9 cellular contexts compared by ENCODE assay signal in the genomic region with DNA sequence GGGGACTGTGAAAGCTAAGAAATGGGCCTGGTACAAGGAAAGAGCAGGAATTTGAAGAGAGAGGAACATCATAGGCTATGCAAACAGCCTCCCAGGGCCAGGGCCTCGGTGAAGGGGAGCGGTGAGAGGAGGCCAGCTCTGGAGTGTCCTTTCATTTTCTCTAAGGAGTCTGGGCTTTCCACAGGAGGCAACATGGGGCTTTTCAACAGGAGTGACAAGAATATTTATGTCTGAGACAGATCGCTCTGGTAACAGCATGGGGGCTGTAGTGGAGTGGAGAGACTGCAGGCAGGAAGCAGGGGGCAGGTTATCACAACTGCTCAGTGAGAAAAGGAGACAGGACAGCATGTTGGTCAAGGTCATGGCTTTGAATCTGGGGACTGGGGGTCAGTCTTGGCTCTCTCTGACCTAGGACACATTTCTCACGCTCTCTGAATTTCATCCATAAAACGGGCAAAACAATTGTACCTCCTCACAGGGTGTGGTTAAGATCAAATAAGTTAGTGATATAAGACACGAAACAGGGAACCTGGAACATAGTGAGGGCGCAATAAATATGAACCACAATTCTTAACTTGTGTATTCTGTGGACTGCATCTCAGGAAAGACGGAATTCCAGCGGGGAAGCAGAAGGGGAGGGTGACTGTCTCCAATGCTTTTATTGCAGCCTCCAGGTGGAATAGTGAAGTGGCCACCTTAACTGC. TPM values are rescaled to one million over a fixed set of nuclear protein-coding genes. Genes with fewer than 3 reads are reported as not detected.
A peak's percentile ranks its signal among the peaks of the same experiment; 100 is the strongest.
DNase-seq lines count a peak whose midpoint lies in the region.
"Had no signal": no experiment of that assay in that cellular context is flagged by ENCODE, and none has a peak within 500 bp of the region (broad histone marks: within the 10 kb centered on the region; RNA-seq: fewer than 3 reads in every experiment).

No MANE protein-coding gene starts in this region.

- no peak overlapping the region for H2BK12ac ChIP-seq in neuronal stem cell (ENCODE audit: low read length)

- H3K4me3 ChIP-seq in CD8-positive, alpha-beta memory T cell (ENCODE audit: low read length) = no peak overlapping the region
- no peak overlapping the region for H3K4me3 ChIP-seq in SJCRH30
- no peak overlapping the region for H3K4me3 ChIP-seq in esophagus (ENCODE audit: low read depth in 1 of 2, low read length in 2 of 2)
- no peak overlapping the region for H3K4me3 ChIP-seq in neuronal stem cell (ENCODE audit: low read length in 2 of 2)

- no peak overlapping the region for H4K91ac ChIP-seq in neuronal stem cell (ENCODE audit: low read depth, low read length, poor library complexity)

- no peak overlapping the region for H3K4me3 Mint-ChIP-seq in CD8-positive, alpha-beta memory T cell
- H3K4me3 Mint-ChIP-seq: stimulated activated naive B cell treated with anti-CD40 and anti-IgM and Interleukin-4, amounts not matched to agents 10 μg/mL and 1 μg/mL and 100 μg/mL, for 72 hours had no signal

- H2BK120ac ChIP-seq in neuronal stem cell (ENCODE audit: low read depth, low read length) = peak overlapping the region; percentile 29

- H3K4me1 Mint-ChIP-seq in CD8-positive, alpha-beta memory T cell = peaks cover 4 to 16% (median 6%) of the 10 kb centered on the region in 3 donors

- no peaks in the 10 kb centered on the region for H3K9me3 ChIP-seq in CD8-positive, alpha-beta memory T cell (ENCODE audit: low read length)
- H3K9me3 ChIP-seq in SJCRH30 (replicated peaks) (no peaks in the 10 kb centered on the region), esophagus (ENCODE audit: control insufficient read depth in 2 of 2, insufficient read depth in 1 of 2, low read depth in 1 of 2, low read length in 1 of 2) (no peaks in the 10 kb centered on the region), neuronal stem cell (replicated peaks in 1 of 2; ENCODE audit: control insufficient read depth in 2 of 2, insufficient read depth in 1 of 2, low read depth in 1 of 2, low read length in 2 of 2) (no peaks in the 10 kb centered on the region)

- no peak overlapping the region for H3K4me2 ChIP-seq in neuronal stem cell (ENCODE audit: insufficient read depth, low read length, poor library complexity, severe bottlenecking)

- H3K79me1 ChIP-seq in neuronal stem cell (ENCODE audit: low read depth, low read length) = no peaks in the 10 kb centered on the region

- H2BK5ac ChIP-seq in neuronal stem cell (ENCODE audit: low read length) = peak overlapping the region; percentile 61

- POLR2A ChIA-PET in CD8-positive, alpha-beta memory T cell (lab: Charles Lee) = no interaction called here

- 78 to 79% methylated on average over 9 of the region's 9 CpGs for WGBS in esophagus, 2 donors
- no CpG with 5 or more reads among the region's 9 CpGs for WGBS in neuronal stem cell (ENCODE audit: extremely low coverage in 2 of 2, insufficient read length in 2 of 2, insufficient replicate concordance in 1 of 2), 2 donors

- H3K18ac ChIP-seq in neuronal stem cell (ENCODE audit: low read length) = peak overlapping the region; percentile 86

- peak overlapping the region in 3 of 8 donors; percentile 26 to 77 (median 42) for H3K27ac Mint-ChIP-seq in CD8-positive, alpha-beta memory T cell
- H3K27ac Mint-ChIP-seq: stimulated activated naive B cell treated with anti-CD40 and anti-IgM and Interleukin-4, amounts not matched to agents 10 μg/mL and 1 μg/mL and 100 μg/mL, for 72 hours had no signal

- H3K4ac ChIP-seq in neuronal stem cell (ENCODE audit: low read length) = peak overlapping the region; percentile 37

- H3K4me1 ChIP-seq in CD8-positive, alpha-beta memory T cell (ENCODE audit: insufficient read depth, low read length) = no peaks in the 10 kb centered on the region
- peaks cover 47% of the 10 kb centered on the region for H3K4me1 ChIP-seq in SJCRH30
- H3K4me1 ChIP-seq in esophagus (ENCODE audit: control insufficient read depth in 2 of 2, insufficient read depth in 2 of 2, low read length in 1 of 2) = peaks cover 8% of the 10 kb centered on the region in 2 donors
- H3K4me1 ChIP-seq in neuronal stem cell (ENCODE audit: control insufficient read depth in 2 of 2, insufficient read depth in 1 of 2, low read depth in 1 of 2, low read length in 2 of 2) = peaks cover 23 to 25% of the 10 kb centered on the region in 2 donors

- H3K27ac ChIP-seq in CD8-positive, alpha-beta memory T cell (ENCODE audit: low read depth, low read length) = peak overlapping the region; percentile 9
- peak overlapping the region; percentile 56; the same call in 1 of the 2 replicates for H3K27ac ChIP-seq in SJCRH30
- peak overlapping the region; percentile 88 to 93 for H3K27ac ChIP-seq in esophagus (ENCODE audit: low read depth in 2 of 2, low read length in 1 of 2)
- peak overlapping the region; percentile 97 for H3K27ac ChIP-seq in neuronal stem cell (replicated peaks; ENCODE audit: low read length)

- H2AK5ac ChIP-seq in neuronal stem cell (ENCODE audit: low read depth, low read length) = peak overlapping the region; percentile 8

- no peaks in the 10 kb centered on the region for H3K27me3 ChIP-seq in CD8-positive, alpha-beta memory T cell (ENCODE audit: insufficient read depth, low read length, poor library complexity, severe bottlenecking)
- no peaks in the 10 kb centered on the region for H3K27me3 ChIP-seq in SJCRH30
- H3K27me3 ChIP-seq in esophagus (ENCODE audit: control insufficient read depth in 1 of 2, insufficient read depth in 2 of 2, low read length in 2 of 2) = no peaks in the 10 kb centered on the region
- H3K27me3 ChIP-seq in neuronal stem cell (ENCODE audit: control insufficient read depth in 3 of 3, insufficient read depth in 3 of 3, low read depth in 1 of 3, low read length in 3 of 3) = no peaks in the 10 kb centered on the region

- CTCF ChIA-PET in CD8-positive, alpha-beta memory T cell (lab: Charles Lee) = no interaction called here

- no peak overlapping the region for H3K9ac ChIP-seq in neuronal stem cell (ENCODE audit: low read depth, low read length, poor library complexity)

- H3K23ac ChIP-seq in neuronal stem cell (ENCODE audit: low read depth, low read length, poor library complexity) = no peak overlapping the region

- H2BK15ac ChIP-seq in neuronal stem cell (ENCODE audit: low read length) = peak overlapping the region; percentile 8

- H3K36me3 Mint-ChIP-seq in CD8-positive, alpha-beta memory T cell = peaks cover 0 to 7% (median 2%) of the 10 kb centered on the region in 3 donors

- no peaks in the 10 kb centered on the region for H3K27me3 Mint-ChIP-seq in CD8-positive, alpha-beta memory T cell
- H3K27me3 Mint-ChIP-seq: stimulated activated naive B cell treated with anti-CD40 and anti-IgM and Interleukin-4, amounts not matched to agents 10 μg/mL and 1 μg/mL and 100 μg/mL, for 72 hours had no signal

- H3K36me3 ChIP-seq in CD8-positive, alpha-beta memory T cell (ENCODE audit: insufficient read depth, low read length) = no peaks in the 10 kb centered on the region
- H3K36me3 ChIP-seq in SJCRH30 (no peaks in the 10 kb centered on the region), esophagus (ENCODE audit: control insufficient read depth in 2 of 2, insufficient read depth in 2 of 2, low read length in 1 of 2) (no peaks in the 10 kb centered on the region), neuronal stem cell (replicated peaks in 1 of 2; ENCODE audit: control insufficient read depth in 2 of 2, insufficient read depth in 2 of 2, low read length in 2 of 2) (no peaks in the 10 kb centered on the region)

- DNase-seq in CD8-positive, alpha-beta memory T cell = no peak
- DNase-seq in SJCRH30 = no peak
- no peak for DNase-seq in neuronal stem cell (ENCODE audit: low spot score)
- no peak for DNase-seq in NCI-H524 treated with DMSO at 0.1 percent for 48 hours (lab: John Stamatoyannopoulos, UW)
- no peak for DNase-seq in occipital lobe (lab: John Stamatoyannopoulos, UW)
- DNase-seq in ureter (ENCODE audit: low spot score) = no peak
- no peak for DNase-seq in dermis blood vessel endothelial cell
- DNase-seq: stimulated activated naive B cell treated with anti-CD40 and anti-IgM and Interleukin-4, amounts not matched to agents 10 μg/mL and 1 μg/mL and 100 μg/mL, for 72 hours had no signal

- H2AFZ ChIP-seq in neuronal stem cell (ENCODE audit: low read length) = peak overlapping the region; percentile 66

- peak overlapping the region; percentile 12 for H3K14ac ChIP-seq in neuronal stem cell (ENCODE audit: low read length)

- no peaks in the 10 kb centered on the region for H3K9me3 Mint-ChIP-seq in CD8-positive, alpha-beta memory T cell

- H4K8ac ChIP-seq in neuronal stem cell (ENCODE audit: low read depth, low read length) = no peak overlapping the region

RNA-seq across cellular contexts. Expression of a gene that starts 49.9 kb away (rescaled TPM):
- 10 to 100 TPM in 1 of 2 experiments, 1 to 10 TPM in 1; 10.0 to 11.3 TPM for total RNA-seq in CD8-positive, alpha-beta memory T cell
- 6.5 TPM for polyA plus RNA-seq in CD8-positive, alpha-beta memory T cell
- total RNA-seq in SJCRH30 (2014; rRNA removed; shearing (Covaris generic)) = 22.3 and 30.0 TPM in 2 replicates
- 10 to 100 TPM; 49.9 to 83.2 TPM for polyA plus RNA-seq in esophagus
- polyA plus RNA-seq in neuronal stem cell (2013, experiment 1 of 2) = 11.3 TPM
- 12.2 TPM for polyA plus RNA-seq in neuronal stem cell (2013, experiment 2 of 2)
- total RNA-seq in occipital lobe = 17.8 TPM
- 119 TPM for total RNA-seq in ureter
- 21.6 and 30.0 TPM in 2 replicates for total RNA-seq in dermis blood vessel endothelial cell

RNA-seq across cellular contexts. Expression of a gene that starts 50.3 kb away (rescaled TPM):
- total RNA-seq in CD8-positive, alpha-beta memory T cell = under 1 TPM; 0.33 to 0.60 TPM
- not detected for polyA plus RNA-seq in CD8-positive, alpha-beta memory T cell
- total RNA-seq in SJCRH30 (2014; rRNA removed; shearing (Covaris generic)) = 0.66 and 0.89 TPM in 2 replicates
- 1 to 10 TPM in 1 of 2 donors, under 1 TPM in 1; 0.72 to 1.4 TPM for polyA plus RNA-seq in esophagus
- 1.1 TPM for polyA plus RNA-seq in neuronal stem cell (2013, experiment 1 of 2)
- polyA plus RNA-seq in neuronal stem cell (2013, experiment 2 of 2) = 0.62 TPM
- total RNA-seq in occipital lobe = 2.0 TPM
- 2.0 TPM for total RNA-seq in ureter
- total RNA-seq in dermis blood vessel endothelial cell = 1.5 and 2.5 TPM in 2 replicates

Comparison
In these comparisons a context has a peak if more than half of its experiments do, and no peak if none do; other contexts are left out.
1. H3K27ac ChIP-seq: peak in every context shown above with its lines; median percentile 97 in neuronal stem cell; 90 in esophagus; 56 in SJCRH30; 9 in CD8-positive, alpha-beta memory T cell.